8 cellular contexts compared by ENCODE assay signal in genomic region chr14:24307575-24308341, GRCh38. TPM values are rescaled to one million over a fixed set of nuclear protein-coding genes. Genes with fewer than 3 reads are reported as not detected.
A peak's percentile ranks its signal among the peaks of the same experiment; 100 is the strongest.
DNase-seq lines count a peak whose midpoint lies in the region; ATAC-seq and TF ChIP-seq lines count a peak whose summit lies in the region.

CIDEB (minus strand) TSS chr14:24307977; CDS start chr14:24307858, 119 bp downstream.

- ATAC-seq in activated CD8-positive, alpha-beta T cell treated with anti-CD3 and anti-CD28 coated beads, Interleukin-2, amount 10 ng/mL, durations not matched to agents 7 days and 5 days: no peak
- no peak for ATAC-seq in GM21825 (IDR thresholded peaks at IDR 0.05; ENCODE audit: unreplicated experiment)

- TF ChIP-seq POLR2A in testis (IDR thresholded peaks at IDR 0.05): no peak

- H3K27me3 ChIP-seq in effector memory CD4-positive, alpha-beta T cell (replicated peaks; ENCODE audit: control insufficient read depth, insufficient read depth, low read length, poor library complexity, severe bottlenecking): no peaks in the 10 kb centered on the region
- no peaks in the 10 kb centered on the region for H3K27me3 ChIP-seq in testis

- peak within 1 kb of the TSS; percentile 24 to 86 (median 60) for H3K27ac Mint-ChIP-seq in CD14-positive monocyte
- peak within 1 kb of the TSS; percentile 31 for H3K27ac Mint-ChIP-seq in activated CD8-positive, alpha-beta T cell treated with anti-CD3 and anti-CD28 coated beads, Interleukin-2, amount 10 ng/mL, durations not matched to agents 7 days and 5 days

- H3K27me3 Mint-ChIP-seq in CD14-positive monocyte (ENCODE audit: low read depth in 3 of 3): no peaks in the 10 kb centered on the region
- no peaks in the 10 kb centered on the region for H3K27me3 Mint-ChIP-seq in activated CD8-positive, alpha-beta T cell treated with anti-CD3 and anti-CD28 coated beads, Interleukin-2, amount 10 ng/mL, durations not matched to agents 7 days and 5 days (ENCODE audit: low read depth)

- TF ChIP-seq CTCF in CD14-positive monocyte (IDR thresholded peaks at IDR 0.05) (peak; percentile 93), testis (IDR thresholded peaks at IDR 0.05) (peak; percentile 61 to 91 (median 80))

- H3K36me3 ChIP-seq in effector memory CD4-positive, alpha-beta T cell (ENCODE audit: control insufficient read depth, insufficient read depth, low read length): peaks cover 49% of the 10 kb centered on the region
- no peaks in the 10 kb centered on the region for H3K36me3 ChIP-seq in testis (ENCODE audit: low read depth, missing control alignments)

- CTCF ChIA-PET in activated CD8-positive, alpha-beta T cell treated with anti-CD3 and anti-CD28 coated beads, Interleukin-2, amount 10 ng/mL, durations not matched to agents 7 days and 5 days (lab: Charles Lee): interaction anchor here (0.7 to 26.4 kb wide), 47 partner anchors 8 to 249 kb away, joined by 3 to 801 read pairs (median 5); partner anchors contain the start of genes ADCY4, CBLN3, CHMP4A and DCAF11

- peak; percentile 76 for DNase-seq in CD14-positive monocyte (ENCODE audit: low spot score)
- DNase-seq in H4 (ENCODE audit: low spot score): peak; percentile 31
- DNase-seq in NCI-H460 (ENCODE audit: extremely low read depth, low read depth): peak; percentile 58
- peak; percentile 69 for DNase-seq in activated CD8-positive, alpha-beta T cell treated with anti-CD3 and anti-CD28 coated beads, Interleukin-2, amount 10 ng/mL, durations not matched to agents 7 days and 5 days
- DNase-seq in effector memory CD4-positive, alpha-beta T cell: peak in 2 of 3 donors; percentile 31 to 52
- DNase-seq in mesenteric fat pad (ENCODE audit: low spot score): no peak
- DNase-seq in testis: peak; percentile 73

- H3K4me3 Mint-ChIP-seq in CD14-positive monocyte: peak within 1 kb of the TSS; percentile 12 to 59
- no peak within 1 kb of the TSS for H3K4me3 Mint-ChIP-seq in activated CD8-positive, alpha-beta T cell treated with anti-CD3 and anti-CD28 coated beads, Interleukin-2, amount 10 ng/mL, durations not matched to agents 7 days and 5 days

- peaks cover 65 to 76% of the 10 kb centered on the region in 2 donors for H3K36me3 Mint-ChIP-seq in CD14-positive monocyte
- H3K36me3 Mint-ChIP-seq in activated CD8-positive, alpha-beta T cell treated with anti-CD3 and anti-CD28 coated beads, Interleukin-2, amount 10 ng/mL, durations not matched to agents 7 days and 5 days (ENCODE audit: low read depth): peaks cover 78% of the 10 kb centered on the region

- no peaks in the 10 kb centered on the region for H3K9me3 ChIP-seq in effector memory CD4-positive, alpha-beta T cell (ENCODE audit: control insufficient read depth, low read length)
- H3K9me3 ChIP-seq in testis: no peaks in the 10 kb centered on the region

- peak within 1 kb of the TSS; percentile 25 for H3K27ac ChIP-seq in effector memory CD4-positive, alpha-beta T cell (ENCODE audit: insufficient read depth, low read length, poor library complexity, severe bottlenecking)
- H3K27ac ChIP-seq in testis: no peak within 1 kb of the TSS

- H3K4me3 ChIP-seq in effector memory CD4-positive, alpha-beta T cell (ENCODE audit: insufficient read depth, low read depth, low read length, poor library complexity, severe bottlenecking): no peak within 1 kb of the TSS
- no peak within 1 kb of the TSS for H3K4me3 ChIP-seq in testis

- POLR2A ChIA-PET in activated CD8-positive, alpha-beta T cell treated with anti-CD3 and anti-CD28 coated beads, Interleukin-2, amount 10 ng/mL, durations not matched to agents 7 days and 5 days (lab: Charles Lee): interaction anchor here (0.6 to 2.4 kb wide), 8 partner anchors 8 to 167 kb away, joined by 3 to 12 read pairs (median 4); partner anchors contain the start of genes CBLN3, CHMP4A, DHRS1 and KHNYN

- H3K4me1 ChIP-seq in effector memory CD4-positive, alpha-beta T cell (ENCODE audit: control insufficient read depth, insufficient read depth, low read length, poor library complexity, severe bottlenecking): peaks cover 35% of the 10 kb centered on the region
- peaks cover 15% of the 10 kb centered on the region for H3K4me1 ChIP-seq in testis

- H3K4me1 Mint-ChIP-seq in CD14-positive monocyte: peaks cover 49% of the 10 kb centered on the region
- H3K4me1 Mint-ChIP-seq in activated CD8-positive, alpha-beta T cell treated with anti-CD3 and anti-CD28 coated beads, Interleukin-2, amount 10 ng/mL, durations not matched to agents 7 days and 5 days (ENCODE audit: low read depth): peaks cover 53% of the 10 kb centered on the region

- 61 to 63% methylated on average over 6 of the region's 6 CpGs for WGBS in testis, 2 donors

- peaks cover 0 to 2% (median 0%) of the 10 kb centered on the region in 7 donors for H3K9me3 Mint-ChIP-seq in CD14-positive monocyte
- H3K9me3 Mint-ChIP-seq in activated CD8-positive, alpha-beta T cell treated with anti-CD3 and anti-CD28 coated beads, Interleukin-2, amount 10 ng/mL, durations not matched to agents 7 days and 5 days (ENCODE audit: insufficient read depth): no peaks in the 10 kb centered on the region

- intact Hi-C loops in CD14-positive monocyte (cut with micrococcal nuclease): loop anchor here in 1 of 2 donors (10.0 kb wide), 1 partner anchor 93 kb away; the partner anchor contains the start of genes CHMP4A and MDP1
- intact Hi-C loops in testis (cut with DNase I; ENCODE audit: low total_unique reads): no loop called here

RNA-seq across cellular contexts. Expression of gene CIDEB, which starts in this region (rescaled TPM):
- polyA plus RNA-seq in CD14-positive monocyte: 10 to 100 TPM; 36.4 to 63.8 TPM
- not detected in 2 replicates for total RNA-seq in H4 (2014; rRNA removed; shearing (Covaris generic))
- not detected in 2 replicates for total RNA-seq in NCI-H460 (2014; rRNA removed; shearing (Covaris generic))
- polyA plus RNA-seq in NCI-H460 (2014; cell fraction: nucleus; rRNA removed): not detected in 2 replicates
- 10 to 100 TPM; 47.2 to 48.2 TPM for total RNA-seq in activated CD8-positive, alpha-beta T cell treated with anti-CD3 and anti-CD28 coated beads, Interleukin-2, amount 10 ng/mL, durations not matched to agents 7 days and 5 days
- total RNA-seq in mesenteric fat pad: 19.1 TPM
- total RNA-seq in testis: 1 to 10 TPM; 3.8 to 6.6 TPM
- 7.0 TPM for polyA plus RNA-seq in testis (ENCODE audit: insufficient read depth, low read depth, low replicate concordance)

Comparison
In these comparisons a context has a peak if more than half of its experiments do, and no peak if none do; other contexts are left out.
1. Peak in DNase-seq in H4; RNA of the gene not detected or under 1 TPM.
2. Peak in DNase-seq in NCI-H460; RNA of the gene not detected or under 1 TPM.